In genomic region chr14:50083467-50084337, GRCh38 we compare ENCODE assay signal across 8 cellular contexts. TPM values are rescaled to one million over a fixed set of nuclear protein-coding genes. Genes with fewer than 3 reads are reported as not detected.
A peak's percentile ranks its signal among the peaks of the same experiment; 100 is the strongest.
DNase-seq lines count a peak whose midpoint lies in the region; ATAC-seq and TF ChIP-seq lines count a peak whose summit lies in the region.

No MANE protein-coding gene starts in this region.

- H3K4me3 ChIP-seq in GM06990 (replicated peaks; ENCODE audit: low read depth, low read length) = peak overlapping the region; percentile 4
- H3K4me3 ChIP-seq in HEK293 (ENCODE audit: low read depth, low read length) = no peak overlapping the region
- H3K4me3 ChIP-seq in mammary epithelial cell (replicated peaks in 1 of 3; ENCODE audit: insufficient read depth in 1 of 3, low read depth in 2 of 3, low read length in 3 of 3) = no peak overlapping the region
- no peak overlapping the region for H3K4me3 ChIP-seq in right atrium auricular region

- H3K9me3 ChIP-seq in HEK293 (ENCODE audit: control insufficient read depth, insufficient read depth, low read depth, low read length) = no peaks in the 10 kb centered on the region
- H3K9me3 ChIP-seq in mammary epithelial cell (replicated peaks; ENCODE audit: insufficient read depth, low read length) = no peaks in the 10 kb centered on the region
- H3K9me3 ChIP-seq in right atrium auricular region = no peaks in the 10 kb centered on the region

- dilution Hi-C loops in mammary epithelial cell (cut with HindIII; ENCODE audit: low sequenced_read_pairs) = no loop called here

- peak overlapping the region; percentile 61 for H3K4me2 ChIP-seq in mammary epithelial cell (ENCODE audit: insufficient read depth, low read depth, low read length)

- H2AFZ ChIP-seq in mammary epithelial cell (ENCODE audit: low read depth, low read length) = peak overlapping the region; percentile 74

- POLR2A ChIA-PET in HEK293 (lab: Yijun Ruan, JAX) = no interaction called here
- POLR2A ChIA-PET in T-cell (lab: Charles Lee) = interaction anchor here (0.6 to 2.6 kb wide), 5 partner anchors 13 to 191 kb away, joined by 3 to 43 read pairs (median 4); no protein-coding TSS in a partner anchor

- intact Hi-C loops in mammary epithelial cell (cut with micrococcal nuclease) = loop anchor here (5.0 kb wide), 2 partner anchors 76 to 191 kb away; partner anchors contain the start of gene ARF6

- no peaks in the 10 kb centered on the region for H3K27me3 Mint-ChIP-seq in T-cell

- ATAC-seq in T-cell (replicated peaks in 1 of 4) = peak; percentile 1 to 60 (median 52)

- CTCF ChIA-PET in HEK293 (lab: Yijun Ruan, JAX) (no interaction called here), T-cell (lab: Charles Lee) (interaction anchor here (0.5 to 3.6 kb wide), 5 partner anchors 21 to 222 kb away, joined by 3 to 45 read pairs (median 6); no protein-coding TSS in a partner anchor), mammary epithelial cell (lab: Charles Lee; ENCODE audit: low non-redundant PET) (no interaction called here)

- H4K20me1 ChIP-seq in mammary epithelial cell (ENCODE audit: insufficient read depth, low read length) = no peaks in the 10 kb centered on the region

- H3K27ac Mint-ChIP-seq in T-cell = peak overlapping the region; percentile 95 to 96

- no peaks in the 10 kb centered on the region for H3K27me3 ChIP-seq in GM06990 (replicated peaks; ENCODE audit: control insufficient read depth, insufficient read depth, low read length)
- H3K27me3 ChIP-seq in mammary epithelial cell (ENCODE audit: insufficient read depth, low read length) = no peaks in the 10 kb centered on the region
- no peaks in the 10 kb centered on the region for H3K27me3 ChIP-seq in right atrium auricular region

- 32% methylated on average over 16 of the region's 17 CpGs for WGBS in mammary epithelial cell (ENCODE audit: low coverage, missing lambda C conversion rate)

- peak overlapping the region; percentile 51 to 70 (median 64) for H3K4me3 Mint-ChIP-seq in T-cell

- no peak overlapping the region for H3K27ac ChIP-seq in HEK293 (ENCODE audit: extremely low read depth, low read depth, low read length)
- peak overlapping the region; percentile 92 for H3K27ac ChIP-seq in mammary epithelial cell (ENCODE audit: insufficient read depth, low read depth, low read length)
- H3K27ac ChIP-seq in right atrium auricular region = no peak overlapping the region

- no peaks in the 10 kb centered on the region; the same call in 1 of the 2 replicates for H3K36me3 ChIP-seq in GM06990 (ENCODE audit: control insufficient read depth, insufficient read depth, low read length)
- peaks cover 0 to 2% of the 10 kb centered on the region in 2 experiments; a peak in 1 of 3 replicates for H3K36me3 ChIP-seq in HEK293 (ENCODE audit: control insufficient read depth in 2 of 2, insufficient read depth in 1 of 2, low read length in 2 of 2)
- H3K36me3 ChIP-seq in mammary epithelial cell (ENCODE audit: insufficient read depth, low read length) = no peaks in the 10 kb centered on the region
- no peaks in the 10 kb centered on the region for H3K36me3 ChIP-seq in right atrium auricular region

- peak; percentile 80 for DNase-seq in GM06990 (ENCODE audit: extremely low read depth, insufficient read length)
- DNase-seq in T-cell = peak in 19 of 34 experiments; percentile 12 to 54 (median 28)
- peak; percentile 76 for DNase-seq in mammary epithelial cell
- peak; percentile 32 for DNase-seq in stimulated activated CD8-positive, alpha-beta memory T cell treated with anti-CD3 and anti-CD28 coated beads, Interleukin-12 subunit alpha, Interleukin-12 subunit beta, amount 100 ng/mL, for 4 hours (ENCODE audit: low read depth)
- no peak for DNase-seq in DMS53 treated with DMSO at 0.1 percent for 48 hours (lab: John Stamatoyannopoulos, UW; ENCODE audit: unreplicated experiment)
- no peak for DNase-seq in right atrium auricular region (ENCODE audit: low spot score)
- no peak for DNase-seq in SIG-M5 (lab: John Stamatoyannopoulos, UW)

- H3K9ac ChIP-seq in mammary epithelial cell (ENCODE audit: insufficient read depth, low read length) = peak overlapping the region; percentile 61

- in situ Hi-C loops in mammary epithelial cell (cut with MboI; ENCODE audit: low sequenced_read_pairs in 2 of 2) = loop anchor here in 1 of 2 donors (10.0 kb wide), 1 partner anchor 79 kb away; no protein-coding TSS in a partner anchor

- H3K36me3 Mint-ChIP-seq in T-cell = no peaks in the 10 kb centered on the region

- H3K4me1 Mint-ChIP-seq in T-cell = peaks cover 76 to 87% (median 83%) of the 10 kb centered on the region in 3 donors

- TSS peak; percentile 70 for BruUV-seq in mammary epithelial cell (replicated peaks; lab: Mats Ljungman, UMichigan)

- TF ChIP-seq CTCF in GM06990 (IDR thresholded peaks at IDR 0.05; ENCODE audit: insufficient read depth, low read length, poor library complexity, severe bottlenecking) (no peak), HEK293 (tag by site-specific recombination; IDR thresholded peaks at IDR 0.05) (no peak), mammary epithelial cell (conservative IDR thresholded peaks at IDR 0.05 in 1 of 2, IDR thresholded peaks at IDR 0.05 in 1 of 2; ENCODE audit: extremely low read depth in 1 of 2, insufficient read depth in 1 of 2, low read depth in 1 of 2, low read length in 2 of 2) (no peak), right atrium auricular region (IDR thresholded peaks at IDR 0.05) (no peak)

- H3K4me1 ChIP-seq in HEK293 (ENCODE audit: control insufficient read depth, insufficient read depth, low read length) = no peaks in the 10 kb centered on the region
- peaks cover 32% of the 10 kb centered on the region for H3K4me1 ChIP-seq in mammary epithelial cell (ENCODE audit: insufficient read depth, low read length)
- H3K4me1 ChIP-seq in right atrium auricular region = no peaks in the 10 kb centered on the region

- no peaks in the 10 kb centered on the region for H3K9me3 Mint-ChIP-seq in T-cell

- H3K79me2 ChIP-seq in mammary epithelial cell (ENCODE audit: insufficient read depth, low read length) = no peaks in the 10 kb centered on the region

TF ChIP-seq in HEK293, 187 proteins besides CTCF, POLR2A, EP300 and RAD21:
- TF ChIP-seq EGR2 (tag by site-specific recombination; IDR thresholded peaks at IDR 0.05; ENCODE audit: low read depth) = peak; percentile 83
- TF ChIP-seq ZNF423 (tag by site-specific recombination; IDR thresholded peaks at IDR 0.05) = no peak
- TF ChIP-seq ZFHX2 (tag by site-specific recombination; conservative IDR thresholded peaks at IDR 0.05) = peak; percentile 90
- TF ChIP-seq SCRT2 (tag by site-specific recombination; IDR thresholded peaks at IDR 0.05) = peak; percentile 56

RNA-seq across cellular contexts. Expression of gene VCPKMT, which starts 32.7 kb away (rescaled TPM):
- total RNA-seq in T-cell = 10 to 100 TPM; 16.3 to 24.4 (median 18.3) TPM
- total RNA-seq in mammary epithelial cell = 1 to 10 TPM; 7.5 to 8.1 TPM
- 3.8 TPM for polyA plus RNA-seq in mammary epithelial cell
- polyA minus RNA-seq in mammary epithelial cell = 6.6 TPM
- total RNA-seq in right atrium auricular region = 1 to 10 TPM; 1.5 to 2.4 TPM

Comparison
In these comparisons a context has a peak if more than half of its experiments do, and no peak if none do; other contexts are left out.
1. DNase-seq: peak in GM06990 (single experiment), T-cell (19 of 34), mammary epithelial cell (single experiment) and stimulated activated CD8-positive, alpha-beta memory T cell treated with anti-CD3 and anti-CD28 coated beads, Interleukin-12 subunit alpha, Interleukin-12 subunit beta, amount 100 ng/mL, for 4 hours (single experiment); none in DMS53 treated with DMSO at 0.1 percent for 48 hours (single experiment), right atrium auricular region (single experiment) and SIG-M5 (single experiment).
2. CTCF ChIA-PET loops: an anchor here in T-cell (0.5 to 3.6 kb wide); none called in HEK293 and mammary epithelial cell.